19 cellular contexts compared by ENCODE assay signal in genomic region chr2:17940105-17940630, GRCh38.
"Had no signal": no experiment of that assay in that cellular context is flagged by ENCODE, and none has a peak within 500 bp of the region (broad histone marks: within the 10 kb centered on the region; RNA-seq: fewer than 3 reads in every experiment).

No MANE protein-coding gene starts in this region.

- H3K27ac ChIP-seq: left ventricle myocardium inferior, ovary, right atrium auricular region, spleen, tibial nerve, uterus had no signal

- H3K27me3 ChIP-seq: ovary, right atrium auricular region, spleen, tibial nerve, uterus had no signal

- FAIRE-seq: small intestine had no signal

- DNase-seq: islet precursor cell; left ventricle myocardium inferior; mesendoderm; naive B cell; natural killer cell; nephron progenitor cell; ovary; small intestine; spleen; stimulated activated CD4-positive, alpha-beta T cell treated with anti-CD3 and anti-CD28 coated beads, Interleukin-4, amount 100 ng/mL, for 24 hours; stimulated activated naive CD4-positive, alpha-beta T cell treated with Interleukin-2 at 50 U/mL for 16 hours; stimulated activated naive CD8-positive, alpha-beta T cell treated with anti-CD3 and anti-CD28 coated beads, Interleukin-15, amount 100 ng/mL, for 72 hours; substantia nigra; uterus had no signal

- ATAC-seq: natural killer cell; sciatic nerve; stimulated activated effector memory CD8-positive, alpha-beta T cell treated with anti-CD3 and anti-CD28 coated beads, Interleukin-12 subunit alpha, Interleukin-12 subunit beta, amount 100 ng/mL, for 72 hours; stimulated activated naive CD8-positive, alpha-beta T cell treated with anti-CD3 and anti-CD28 coated beads, Interleukin-15, amount 100 ng/mL, for 72 hours had no signal

- H3K4me3 ChIP-seq: left ventricle myocardium inferior, lung, ovary, right atrium auricular region, spleen, tibial nerve, uterus had no signal

- H3K9me3 ChIP-seq: ovary, uterus had no signal

- H3K36me3 ChIP-seq: left ventricle myocardium inferior, ovary, right atrium auricular region, spleen, uterus had no signal

- H3K4me1 ChIP-seq: right atrium auricular region, spleen, uterus had no signal
